In the genomic region with DNA sequence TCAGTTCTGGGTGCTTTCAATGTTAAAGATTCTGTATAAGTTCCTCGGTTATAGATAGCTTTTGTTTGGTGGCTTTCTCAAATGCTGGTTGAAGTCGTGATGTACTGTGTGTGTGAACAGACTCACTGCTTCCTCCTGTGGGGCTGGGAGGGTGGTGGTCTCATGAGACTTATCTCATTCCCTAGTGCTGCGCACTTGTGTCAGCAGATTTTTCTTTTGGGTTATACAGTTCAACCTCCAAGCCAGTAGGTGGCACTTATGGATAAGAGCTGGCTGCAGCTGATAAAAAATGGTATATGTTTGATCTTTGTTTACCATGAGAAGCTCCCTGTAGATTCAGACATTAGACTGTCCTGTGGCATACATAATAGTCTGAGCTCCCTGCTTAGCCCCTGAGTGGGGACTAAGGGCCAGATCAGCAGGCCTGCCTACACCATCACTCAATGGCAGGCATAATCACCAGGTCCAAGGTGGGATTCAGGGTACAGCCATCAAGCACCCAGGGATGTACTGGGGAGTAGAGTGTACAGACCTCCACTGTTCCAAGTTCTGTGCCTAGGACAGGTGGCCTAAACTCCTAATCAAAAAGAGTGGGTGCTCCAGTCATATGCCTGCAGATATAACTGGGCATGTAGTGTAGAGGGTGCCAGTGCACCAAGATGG, we compare ENCODE assay signal across 9 cellular contexts.
DNase-seq lines count a peak whose midpoint lies in the region; ATAC-seq, FAIRE-seq and TF ChIP-seq lines count a peak whose summit lies in the region.
"Had no signal": no experiment of that assay in that cellular context is flagged by ENCODE, and none has a peak within 500 bp of the region (broad histone marks: within the 10 kb centered on the region; RNA-seq: fewer than 3 reads in every experiment).

No MANE protein-coding gene starts in this region.

- H3K36me3 ChIP-seq in cardiac muscle cell (no peaks in the 10 kb centered on the region), astrocyte (ENCODE audit: insufficient read depth, low read length) (no peaks in the 10 kb centered on the region)

- H3K4me1 ChIP-seq in cardiac muscle cell (ENCODE audit: low read depth), result no peaks in the 10 kb centered on the region
- no peaks in the 10 kb centered on the region for H3K4me1 ChIP-seq in right cardiac atrium (ENCODE audit: control insufficient read depth, insufficient read depth, low read length)
- no peaks in the 10 kb centered on the region for H3K4me1 ChIP-seq in astrocyte (ENCODE audit: insufficient read depth, low read length)

- H3K27ac ChIP-seq in cardiac muscle cell, result no peak overlapping the region
- no peak overlapping the region for H3K27ac ChIP-seq in right cardiac atrium (ENCODE audit: low read length)
- H3K27ac ChIP-seq in astrocyte (ENCODE audit: low read depth, low read length), result no peak overlapping the region

- H3K9me3 Mint-ChIP-seq in astrocyte (ENCODE audit: unreplicated experiment) (no peaks in the 10 kb centered on the region), type B pancreatic cell (no peaks in the 10 kb centered on the region)
- peaks cover 5% of the 10 kb centered on the region for H3K9me3 Mint-ChIP-seq in natural killer cell treated with Interleukin-12 subunit alpha and Interleukin-12 subunit beta and Interleukin-15 and Interleukin-18, amount 100 ng/mL, for 72 hours

- no peaks in the 10 kb centered on the region for H3K27me3 Mint-ChIP-seq in astrocyte (ENCODE audit: low read depth, unreplicated experiment)
- H3K27me3 Mint-ChIP-seq in type B pancreatic cell, result no peaks in the 10 kb centered on the region
- peaks cover 0 to 27% of the 10 kb centered on the region in 2 donors for H3K27me3 Mint-ChIP-seq in natural killer cell treated with Interleukin-12 subunit alpha and Interleukin-12 subunit beta and Interleukin-15 and Interleukin-18, amount 100 ng/mL, for 72 hours

- H3K27ac Mint-ChIP-seq in astrocyte (ENCODE audit: unreplicated experiment), result no peak overlapping the region
- no peak overlapping the region for H3K27ac Mint-ChIP-seq in type B pancreatic cell
- H3K27ac Mint-ChIP-seq in natural killer cell treated with Interleukin-12 subunit alpha and Interleukin-12 subunit beta and Interleukin-15 and Interleukin-18, amount 100 ng/mL, for 72 hours, result no peak overlapping the region

- H3K4me3 ChIP-seq in cardiac muscle cell (no peak overlapping the region), right cardiac atrium (ENCODE audit: low read length) (no peak overlapping the region), astrocyte (ENCODE audit: insufficient read depth, low read depth, low read length) (no peak overlapping the region)

- ATAC-seq in right cardiac atrium (no peak), HG03159 (IDR thresholded peaks at IDR 0.05; ENCODE audit: unreplicated experiment) (peak; percentile 87)
- no peak for ATAC-seq in natural killer cell treated with Interleukin-12 subunit alpha and Interleukin-12 subunit beta and Interleukin-15 and Interleukin-18, amount 100 ng/mL, for 72 hours

- H3K36me3 Mint-ChIP-seq in astrocyte (ENCODE audit: low read depth, unreplicated experiment) (no peaks in the 10 kb centered on the region), type B pancreatic cell (no peaks in the 10 kb centered on the region)
- no peaks in the 10 kb centered on the region for H3K36me3 Mint-ChIP-seq in natural killer cell treated with Interleukin-12 subunit alpha and Interleukin-12 subunit beta and Interleukin-15 and Interleukin-18, amount 100 ng/mL, for 72 hours
- H3K36me3 Mint-ChIP-seq: naive B cell had no signal

- H3K4me2 ChIP-seq in astrocyte (ENCODE audit: low read length), result no peak overlapping the region

- H3K4me1 Mint-ChIP-seq in astrocyte (ENCODE audit: low read depth, unreplicated experiment), result no peaks in the 10 kb centered on the region
- no peaks in the 10 kb centered on the region for H3K4me1 Mint-ChIP-seq in type B pancreatic cell (ENCODE audit: unreplicated experiment)
- H3K4me1 Mint-ChIP-seq in natural killer cell treated with Interleukin-12 subunit alpha and Interleukin-12 subunit beta and Interleukin-15 and Interleukin-18, amount 100 ng/mL, for 72 hours (ENCODE audit: low read depth in 2 of 2), result no peaks in the 10 kb centered on the region
- H3K4me1 Mint-ChIP-seq: naive B cell had no signal

- no peaks in the 10 kb centered on the region for H3K79me2 ChIP-seq in astrocyte (ENCODE audit: insufficient read depth, low read length)

- H3K4me3 Mint-ChIP-seq in astrocyte (ENCODE audit: unreplicated experiment) (no peak overlapping the region), type B pancreatic cell (no peak overlapping the region)
- H3K4me3 Mint-ChIP-seq in natural killer cell treated with Interleukin-12 subunit alpha and Interleukin-12 subunit beta and Interleukin-15 and Interleukin-18, amount 100 ng/mL, for 72 hours, result no peak overlapping the region
- H3K4me3 Mint-ChIP-seq: naive B cell had no signal

- WGBS in right cardiac atrium, result 82% methylated on average over 3 of the region's 3 CpGs

- intact Hi-C loops in right cardiac atrium (cut with DNase I), result no loop called here

- no peaks in the 10 kb centered on the region for H3K9me3 ChIP-seq in cardiac muscle cell (ENCODE audit: low read depth)
- peaks cover 2% of the 10 kb centered on the region for H3K9me3 ChIP-seq in right cardiac atrium (ENCODE audit: control insufficient read depth, low read length)
- no peaks in the 10 kb centered on the region for H3K9me3 ChIP-seq in astrocyte (ENCODE audit: insufficient read depth, low read depth, low read length)

- no peaks in the 10 kb centered on the region for H4K20me1 ChIP-seq in astrocyte (ENCODE audit: insufficient read depth, low read length)

- H3K9ac ChIP-seq in astrocyte (ENCODE audit: low read length), result no peak overlapping the region

- H2AFZ ChIP-seq in astrocyte (ENCODE audit: low read depth, low read length), result no peak overlapping the region

- DNase-seq in cardiac muscle cell (ENCODE audit: low read depth in 1 of 2, low spot score in 1 of 2) (peak in 1 of 2 donors; percentile 6), right cardiac atrium (no peak), astrocyte (ENCODE audit: low read depth) (no peak), type B pancreatic cell (ENCODE audit: extremely low spot score, unreplicated experiment) (no peak), T-helper 1 cell (no peak), NCI-H2107 (lab: John Stamatoyannopoulos, UW) (no peak)
- no peak for DNase-seq in natural killer cell treated with Interleukin-12 subunit alpha and Interleukin-12 subunit beta and Interleukin-15 and Interleukin-18, amount 100 ng/mL, for 72 hours (ENCODE audit: low spot score)
- DNase-seq: naive B cell had no signal

- no peak for FAIRE-seq in astrocyte (lab: Jason Lieb, UNC)

- TF ChIP-seq CTCF in cardiac muscle cell (IDR thresholded peaks at IDR 0.05; ENCODE audit: low read depth, low read length) (peak; percentile 21), astrocyte (IDR thresholded peaks at IDR 0.05; ENCODE audit: insufficient read depth, low read depth, low read length) (peak; percentile 21), type B pancreatic cell (conservative IDR thresholded peaks at IDR 0.05) (peak; percentile 55)

- H3K27me3 ChIP-seq in cardiac muscle cell (no peaks in the 10 kb centered on the region), right cardiac atrium (ENCODE audit: control insufficient read depth, insufficient read depth) (no peaks in the 10 kb centered on the region), astrocyte (ENCODE audit: insufficient read depth, low read length) (no peaks in the 10 kb centered on the region)
